Comparison of ENCODE assay signal across 7 cellular contexts in the genomic region with DNA sequence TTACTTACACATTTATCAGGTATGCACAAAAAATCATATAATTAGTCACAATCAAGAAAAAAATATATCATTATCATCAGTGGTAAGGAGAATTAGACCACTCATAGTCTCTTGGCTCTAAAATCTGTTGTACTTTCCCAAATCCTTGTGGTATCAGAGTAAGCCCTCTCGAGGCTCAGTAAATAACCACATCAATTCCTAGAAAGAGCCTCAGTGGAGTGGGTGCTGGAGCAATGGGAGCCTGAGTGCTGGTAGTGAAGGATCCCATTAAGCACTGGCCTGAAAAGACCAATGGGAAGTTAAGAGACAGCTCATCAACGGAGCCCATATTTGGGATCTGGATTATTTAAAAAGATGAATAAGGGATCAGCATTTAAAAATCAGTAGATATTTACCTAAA.
"Had no signal": no experiment of that assay in that cellular context is flagged by ENCODE, and none has a peak within 500 bp of the region (broad histone marks: within the 10 kb centered on the region; RNA-seq: fewer than 3 reads in every experiment).

No MANE protein-coding gene starts in this region.

- DNase-seq: IMR-90, KBM-7, KG1 had no signal

- H3K4me3 ChIP-seq: K562 had no signal

- ATAC-seq: HepG2, K562 had no signal

- H3K27ac ChIP-seq: HL-60, KMS-11 had no signal
